8 cellular contexts compared by ENCODE assay signal in the genomic region with DNA sequence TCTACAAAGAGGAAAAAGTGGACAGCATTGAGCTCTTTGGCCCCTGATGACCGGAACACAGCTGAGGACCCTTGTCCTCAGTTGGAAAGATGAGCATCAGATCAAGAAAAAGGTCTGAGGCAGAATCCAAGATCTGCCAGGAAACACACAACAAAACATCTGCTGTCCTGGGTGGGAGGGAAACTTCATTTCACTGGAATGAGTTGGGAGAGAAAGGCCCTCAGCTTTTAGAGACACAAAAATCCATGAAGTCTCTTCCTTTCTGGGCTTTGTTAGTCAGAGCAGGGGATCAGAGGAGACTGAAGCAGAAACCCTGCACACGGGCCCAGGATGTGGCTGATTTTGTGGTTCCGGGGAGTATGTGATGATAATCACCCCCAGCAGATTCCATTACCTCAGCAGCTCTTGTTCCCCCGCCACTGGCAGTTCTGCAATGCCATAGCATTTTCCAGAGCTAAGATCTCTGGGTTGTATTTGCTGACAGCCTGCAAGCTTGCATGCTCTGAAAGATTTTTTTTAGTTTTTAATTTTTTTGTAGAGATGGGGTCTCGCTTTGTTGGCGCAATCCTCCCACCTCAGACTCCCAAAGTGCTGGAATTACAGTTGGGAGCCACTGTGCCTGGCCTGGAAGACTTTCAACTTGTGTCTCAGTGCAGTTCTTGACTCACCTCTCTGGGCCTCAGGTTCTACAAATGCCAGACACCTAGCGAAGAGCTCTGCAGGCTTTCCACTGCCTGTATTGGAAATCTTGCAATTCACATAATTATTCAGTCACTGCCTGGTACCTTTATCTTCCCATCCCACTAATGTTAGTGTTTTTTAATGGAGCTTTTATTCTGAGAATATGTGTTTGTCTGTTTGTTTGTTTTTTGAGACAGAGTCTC. TPM values are rescaled to one million over a fixed set of nuclear protein-coding genes. Genes with fewer than 3 reads are reported as not detected.
DNase-seq lines count a peak whose midpoint lies in the region; ATAC-seq, FAIRE-seq and TF ChIP-seq lines count a peak whose summit lies in the region.

No MANE protein-coding gene starts in this region.

- H3K4me3 ChIP-seq in sigmoid colon: no peak overlapping the region

- 67 to 84% methylated on average over 7 of the region's 7 CpGs for WGBS in sigmoid colon, 2 donors

- H3K27me3 ChIP-seq in sigmoid colon: no peaks in the 10 kb centered on the region

- DNase-seq in GM12891 (ENCODE audit: insufficient read length, low spot score): no peak
- peak; percentile 67 for DNase-seq in T-helper 9 cell
- DNase-seq in amniotic epithelial cell (ENCODE audit: low read depth): peak; percentile 90
- peak; percentile 60 for DNase-seq in sigmoid colon
- no peak for DNase-seq in DMS79 treated with DMSO at 0.1 percent for 48 hours (lab: John Stamatoyannopoulos, UW)
- no peak for DNase-seq in GOT3 (lab: John Stamatoyannopoulos, UW)

- intact Hi-C loops in sigmoid colon (cut with DNase I): no loop called here

- no peaks in the 10 kb centered on the region for H3K4me1 ChIP-seq in sigmoid colon

- peak; percentile 43 for FAIRE-seq in GM12891 (lab: Jason Lieb, UNC)

- TF ChIP-seq POLR2A in GM12891 (IDR thresholded peaks at IDR 0.05; ENCODE audit: low read depth, low read length): no peak
- TF ChIP-seq POLR2A in sigmoid colon (IDR thresholded peaks at IDR 0.05): no peak

- H3K9me3 ChIP-seq in sigmoid colon: peaks cover 0 to 11% (median 4%) of the 10 kb centered on the region in 4 donors

- ATAC-seq in HG02642 (IDR thresholded peaks at IDR 0.05; ENCODE audit: poor library complexity, unreplicated experiment) (no peak), GM18867 (IDR thresholded peaks at IDR 0.05; ENCODE audit: unreplicated experiment) (no peak)

- H3K27ac ChIP-seq in sigmoid colon: peak overlapping the region in 2 of 4 donors; percentile 13 to 20

- TF ChIP-seq EP300 in sigmoid colon (IDR thresholded peaks at IDR 0.05): no peak

- H3K36me3 ChIP-seq in sigmoid colon: peaks cover 0 to 26% (median 0%) of the 10 kb centered on the region in 4 donors

- no peak for TF ChIP-seq CTCF in sigmoid colon (IDR thresholded peaks at IDR 0.05)

TF ChIP-seq in GM12891, 5 proteins besides CTCF, POLR2A, EP300 and RAD21:
- TF ChIP-seq SPI1 (IDR thresholded peaks at IDR 0.05; ENCODE audit: low read depth, low read length): no peak
- no peak for TF ChIP-seq TAF1 (IDR thresholded peaks at IDR 0.05; ENCODE audit: low read depth, low read length)
- TF ChIP-seq POU2F2 (IDR thresholded peaks at IDR 0.05; ENCODE audit: low read depth, low read length): no peak
- TF ChIP-seq PAX5 (IDR thresholded peaks at IDR 0.05; ENCODE audit: insufficient read depth, low read length, severe bottlenecking): no peak
- no peak for TF ChIP-seq POLR2AphosphoS5 (IDR thresholded peaks at IDR 0.05; ENCODE audit: low read depth, low read length)

RNA-seq across cellular contexts. Expression of a gene that starts 5.8 kb away (rescaled TPM):
- 21.8 TPM for polyA plus RNA-seq in GM12891 (2012; ENCODE audit: low read depth, missing spikeins)
- 10 to 100 TPM; 11.2 to 23.3 (median 12.6) TPM for total RNA-seq in sigmoid colon
- 10 to 100 TPM; 13.4 to 25.7 (median 17.4) TPM for polyA plus RNA-seq in sigmoid colon

RNA-seq across cellular contexts. Expression of a gene that starts 50.3 kb away (rescaled TPM):
- 2.4 TPM for polyA plus RNA-seq in GM12891 (2012; ENCODE audit: low read depth, missing spikeins)
- total RNA-seq in sigmoid colon: under 1 TPM in 2 of 4 donors, not detected in 2; 0.54 to 0.71 TPM
- 1 to 10 TPM in 1 of 3 donors, not detected in 2; 1.5 TPM for polyA plus RNA-seq in sigmoid colon

Comparison
In these comparisons a context has a peak if more than half of its experiments do, and no peak if none do; other contexts are left out.
1. DNase-seq: peak in T-helper 9 cell (single experiment), amniotic epithelial cell (single experiment) and sigmoid colon (single experiment); none in GM12891 (single experiment), DMS79 treated with DMSO at 0.1 percent for 48 hours (single experiment) and GOT3 (single experiment).